ENCODE assay signal across 20 cellular contexts in genomic region chr14:34094384-34094783, GRCh38.
"Had no signal": no experiment of that assay in that cellular context is flagged by ENCODE, and none has a peak within 500 bp of the region (broad histone marks: within the 10 kb centered on the region; RNA-seq: fewer than 3 reads in every experiment).

No MANE protein-coding gene starts in this region.

- H3K36me3 Mint-ChIP-seq: activated naive CD4-positive, alpha-beta T cell treated with anti-CD3 and anti-CD28 coated beads, Interleukin-2, amount 50 U/mL, for 72 hours had no signal

- H3K9me3 Mint-ChIP-seq: activated naive CD4-positive, alpha-beta T cell treated with anti-CD3 and anti-CD28 coated beads, Interleukin-2, amount 50 U/mL, for 72 hours had no signal

- DNase-seq: activated CD4-positive, alpha-beta T cell treated with anti-CD3 and anti-CD28 coated beads, Interleukin-2, amount 50 U/mL, for 4 hours; activated CD4-positive, CD25-positive, alpha-beta regulatory T cell; activated effector memory CD4-positive, alpha-beta T cell treated with anti-CD3 and anti-CD28 coated beads, Interleukin-2, amount 50 U/mL, for 16 hours; activated naive CD4-positive, alpha-beta T cell treated with Interleukin-2 at 50 U/mL for 16 hours; activated T-cell treated with anti-CD3 and anti-CD28 coated beads, Interleukin-2, amount 50 U/mL, for 48 hours; brain microvascular endothelial cell; NCI-H1092; NCI-H1417 treated with DMSO at 0.1 percent for 48 hours; NCI-H1694; NCI-H2029; NCI-H2107; NCI-H2171 treated with DMSO at 0.1 percent for 48 hours; NCI-H510A treated with DMSO at 0.1 percent for 48 hours; NCI-H69; NK-92 treated with Interleukin-12 subunit alpha and Interleukin-12 subunit beta, amount 100 ng/mL, for 24 hours; Peyer's patch; Right ventricle myocardium superior; SJCRH30; SK-N-SH had no signal

- H3K27ac Mint-ChIP-seq: activated naive CD4-positive, alpha-beta T cell treated with anti-CD3 and anti-CD28 coated beads, Interleukin-2, amount 50 U/mL, for 72 hours had no signal
